ENCODE assay signal across 10 cellular contexts in the genomic region with DNA sequence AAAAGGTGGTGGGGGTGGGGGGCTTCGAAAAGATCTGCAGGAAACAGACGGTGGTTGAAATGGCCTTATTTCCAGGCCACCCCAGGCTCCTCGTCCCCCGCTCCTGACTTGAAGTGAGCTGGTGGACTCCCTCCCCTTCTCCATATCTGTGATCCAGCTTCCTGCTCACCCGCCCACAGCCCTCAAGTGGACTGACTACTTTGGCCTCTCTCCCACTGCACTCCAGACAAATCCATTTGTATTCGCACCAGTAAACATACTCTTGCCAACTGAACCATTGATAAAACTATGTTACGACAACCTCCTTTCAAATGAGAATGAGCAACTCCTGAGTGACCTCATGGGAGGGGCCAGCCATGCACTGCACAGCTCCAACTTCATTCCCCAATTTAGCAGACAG.
DNase-seq lines count a peak whose midpoint lies in the region; ATAC-seq and TF ChIP-seq lines count a peak whose summit lies in the region.
"Had no signal": no experiment of that assay in that cellular context is flagged by ENCODE, and none has a peak within 500 bp of the region (broad histone marks: within the 10 kb centered on the region; RNA-seq: fewer than 3 reads in every experiment).

No MANE protein-coding gene starts in this region.

- H3K4me1 ChIP-seq in mesendoderm (ENCODE audit: control insufficient read depth, low read depth, low read length) = peaks cover 2% of the 10 kb centered on the region

- no peak for TF ChIP-seq CTCF in fibroblast of mammary gland (conservative IDR thresholded peaks at IDR 0.05; ENCODE audit: control insufficient read depth, insufficient read depth, low read depth, low read length)

- H2BK15ac ChIP-seq in mesendoderm (replicated peaks; ENCODE audit: low read depth) = no peak overlapping the region

- no peak overlapping the region for H4K8ac ChIP-seq in mesendoderm (ENCODE audit: low read depth, low read length)

- H3K79me1 ChIP-seq in mesendoderm (ENCODE audit: low read length) = no peaks in the 10 kb centered on the region

- H3K27ac ChIP-seq in mesendoderm (ENCODE audit: low read depth, low read length) = no peak overlapping the region
- H3K27ac ChIP-seq: HL-60 had no signal

- H4K5ac ChIP-seq in mesendoderm (ENCODE audit: low read length) = no peak overlapping the region

- no peak overlapping the region for H2AK5ac ChIP-seq in mesendoderm (ENCODE audit: low read length)

- no peaks in the 10 kb centered on the region for H3K27me3 ChIP-seq in mesendoderm (ENCODE audit: insufficient read depth, low read length, poor library complexity)

- no peak overlapping the region for H3K56ac ChIP-seq in mesendoderm (ENCODE audit: low read length)

- H2BK5ac ChIP-seq in mesendoderm (ENCODE audit: low read length) = no peak overlapping the region

- H2BK120ac ChIP-seq in mesendoderm (ENCODE audit: low read depth, low read length) = no peak overlapping the region

- H3K4ac ChIP-seq in mesendoderm (ENCODE audit: low read depth, low read length) = no peak overlapping the region

- DNase-seq in DMS79 (lab: John Stamatoyannopoulos, UW) (peak; percentile 100), OCI-M1 (lab: John Stamatoyannopoulos, UW) (peak; percentile 20), fibroblast of mammary gland (ENCODE audit: low read depth) (peak; percentile 94), non-pigmented ciliary epithelial cell (ENCODE audit: low read depth) (peak; percentile 91), activated gamma-delta T cell (lab: John Stamatoyannopoulos, UW) (no peak), LoVo (ENCODE audit: low spot score) (no peak), mesendoderm (no peak)
- DNase-seq: activated T-cell treated with anti-CD3 and anti-CD28 coated beads, Interleukin-2, amount 50 U/mL, for 1 hour had no signal

- H3K4me2 ChIP-seq in mesendoderm (ENCODE audit: low read length) = no peak overlapping the region

- no peaks in the 10 kb centered on the region for H3K36me3 ChIP-seq in mesendoderm (ENCODE audit: control insufficient read depth, insufficient read depth, low read length)

- WGBS in mesendoderm (ENCODE audit: extremely low coverage, insufficient coverage, low lambda C conversion rate) = no CpG with 5 or more reads among the region's 7 CpGs

- H3K79me2 ChIP-seq in mesendoderm (ENCODE audit: control insufficient read depth, insufficient read depth, low read length) = no peaks in the 10 kb centered on the region

- no peak overlapping the region for H3K9ac ChIP-seq in mesendoderm (ENCODE audit: low read length)

- ATAC-seq in HG03280 (IDR thresholded peaks at IDR 0.05; ENCODE audit: unreplicated experiment) = no peak

- no peak overlapping the region for H3K23ac ChIP-seq in mesendoderm (ENCODE audit: low read length)

- no peak overlapping the region for H3K18ac ChIP-seq in mesendoderm (ENCODE audit: low read length)

- H3K4me3 ChIP-seq in fibroblast of mammary gland (ENCODE audit: control insufficient read depth, low read depth, low read length) (no peak overlapping the region), mesendoderm (ENCODE audit: low read length) (no peak overlapping the region)

Comparison
In these comparisons a context has a peak if more than half of its experiments do, and no peak if none do; other contexts are left out.
1. DNase-seq: peak in DMS79 (single experiment), OCI-M1 (single experiment), fibroblast of mammary gland (single experiment) and non-pigmented ciliary epithelial cell (single experiment); none in activated gamma-delta T cell (single experiment), LoVo (single experiment) and mesendoderm (single experiment).